ENCODE assay signal across 20 cellular contexts in genomic region chr13:46520188-46520587, GRCh38. TPM values are rescaled to one million over a fixed set of nuclear protein-coding genes. Genes with fewer than 3 reads are reported as not detected.
DNase-seq lines count a peak whose midpoint lies in the region; ATAC-seq and TF ChIP-seq lines count a peak whose summit lies in the region.
"Had no signal": no experiment of that assay in that cellular context is flagged by ENCODE, and none has a peak within 500 bp of the region (broad histone marks: within the 10 kb centered on the region; RNA-seq: fewer than 3 reads in every experiment).

No MANE protein-coding gene starts in this region.

- peaks cover 0 to 55% (median 25%) of the 10 kb centered on the region in 6 donors for H3K4me1 ChIP-seq in spleen
- no peaks in the 10 kb centered on the region for H3K4me1 ChIP-seq in naive thymus-derived CD4-positive, alpha-beta T cell (ENCODE audit: control insufficient read depth in 2 of 2, insufficient read depth in 2 of 2, low read length in 2 of 2)
- H3K4me1 ChIP-seq: Peyer's patch had no signal

- CTCF ChIA-PET in naive thymus-derived CD4-positive, alpha-beta T cell (lab: Charles Lee), result no interaction called here

- no peak for ATAC-seq in HG02642 (IDR thresholded peaks at IDR 0.05; ENCODE audit: poor library complexity, unreplicated experiment)
- ATAC-seq in naive thymus-derived CD4-positive, alpha-beta T cell, result no peak
- ATAC-seq: CD8-positive, alpha-beta T cell; HCT116 had no signal

- POLR2A ChIA-PET in naive thymus-derived CD4-positive, alpha-beta T cell (lab: Charles Lee), result no interaction called here

- H3K27ac ChIP-seq in spleen, result peak overlapping the region in 6 of 8 donors; percentile 36 to 72 (median 58)
- H3K27ac ChIP-seq in naive thymus-derived CD4-positive, alpha-beta T cell (ENCODE audit: low read depth, low read length), result no peak overlapping the region
- H3K27ac ChIP-seq: BLaER1 treated with 17β-estradiol and CSF1 and Interleukin-3, amounts not matched to agents 10 nM and 100 nM; Peyer's patch had no signal

- no peaks in the 10 kb centered on the region for H3K36me3 ChIP-seq in spleen
- no peaks in the 10 kb centered on the region for H3K36me3 ChIP-seq in naive thymus-derived CD4-positive, alpha-beta T cell (ENCODE audit: control insufficient read depth in 2 of 3, insufficient read depth in 3 of 3, low read length in 3 of 3)
- H3K36me3 ChIP-seq: BLaER1 treated with 17β-estradiol and CSF1 and Interleukin-3, amounts not matched to agents 10 nM and 100 nM; Peyer's patch had no signal

- H3K4me1 Mint-ChIP-seq in endothelial cell (ENCODE audit: unreplicated experiment), result peaks cover 44% of the 10 kb centered on the region
- peaks cover 41% of the 10 kb centered on the region for H3K4me1 Mint-ChIP-seq in nephron
- peaks cover 0 to 2% (median 0%) of the 10 kb centered on the region in 7 donors for H3K4me1 Mint-ChIP-seq in naive thymus-derived CD4-positive, alpha-beta T cell

- H3K4me3 Mint-ChIP-seq in endothelial cell (ENCODE audit: unreplicated experiment) (no peak overlapping the region), nephron (no peak overlapping the region)
- H3K4me3 Mint-ChIP-seq in naive thymus-derived CD4-positive, alpha-beta T cell, result no peak overlapping the region
- H3K4me3 Mint-ChIP-seq: CD8-positive, alpha-beta T cell had no signal

- TF ChIP-seq POLR2A in spleen (IDR thresholded peaks at IDR 0.05), result no peak

- intact Hi-C loops in spleen (cut with DNase I; ENCODE audit: low total_unique reads), result no loop called here
- intact Hi-C loops in naive thymus-derived CD4-positive, alpha-beta T cell (cut with micrococcal nuclease), result no loop called here

- no peaks in the 10 kb centered on the region for H3K36me3 Mint-ChIP-seq in endothelial cell (ENCODE audit: low read depth, unreplicated experiment)
- H3K36me3 Mint-ChIP-seq in nephron (ENCODE audit: low read depth), result no peaks in the 10 kb centered on the region
- H3K36me3 Mint-ChIP-seq in naive thymus-derived CD4-positive, alpha-beta T cell, result peaks cover 0 to 4% (median 0%) of the 10 kb centered on the region in 5 donors
- H3K36me3 Mint-ChIP-seq: CD8-positive, alpha-beta T cell had no signal

- 10 to 49% (median 30%) methylated on average over 2 of the region's 2 CpGs for WGBS in spleen, 5 donors

- no peak overlapping the region for H3K4me3 ChIP-seq in spleen
- no peak overlapping the region for H3K4me3 ChIP-seq in naive thymus-derived CD4-positive, alpha-beta T cell (ENCODE audit: low read length)
- H3K4me3 ChIP-seq: BLaER1 treated with 17β-estradiol and CSF1 and Interleukin-3, amounts not matched to agents 10 nM and 100 nM; Peyer's patch had no signal

- no peaks in the 10 kb centered on the region for H3K27me3 ChIP-seq in spleen (replicated peaks in 1 of 7)
- H3K27me3 ChIP-seq in naive thymus-derived CD4-positive, alpha-beta T cell (ENCODE audit: control insufficient read depth in 2 of 2, insufficient read depth in 2 of 2, low read length in 2 of 2), result no peaks in the 10 kb centered on the region
- H3K27me3 ChIP-seq: Peyer's patch had no signal

- H3K9me3 Mint-ChIP-seq in endothelial cell (ENCODE audit: unreplicated experiment), result peaks cover 4% of the 10 kb centered on the region
- peaks cover 4% of the 10 kb centered on the region for H3K9me3 Mint-ChIP-seq in nephron
- H3K9me3 Mint-ChIP-seq in naive thymus-derived CD4-positive, alpha-beta T cell, result peaks cover 0 to 16% (median 5%) of the 10 kb centered on the region in 11 donors

- H3K27ac Mint-ChIP-seq in endothelial cell (ENCODE audit: unreplicated experiment) (peak overlapping the region; percentile 95), nephron (peak overlapping the region in 2 of 3 experiments; percentile 52 to 62)
- H3K27ac Mint-ChIP-seq in naive thymus-derived CD4-positive, alpha-beta T cell, result no peak overlapping the region
- H3K27ac Mint-ChIP-seq: CD8-positive, alpha-beta T cell had no signal

- DNase-seq in UCSD-AML1 (lab: John Stamatoyannopoulos, UW; ENCODE audit: unreplicated experiment) (peak; percentile 37), endothelial cell (ENCODE audit: low spot score) (peak; percentile 19), spleen (no peak)
- no peak for DNase-seq in activated CD8-positive, alpha-beta memory T cell treated with anti-CD3 and anti-CD28 coated beads, Interleukin-2, amount 50 U/mL, for 48 hours
- no peak for DNase-seq in naive thymus-derived CD4-positive, alpha-beta T cell
- DNase-seq: Calu3; CD8-positive, alpha-beta T cell; GOT3; NCI-H1105 treated with DMSO at 0.1 percent for 48 hours; NCI-H1694; NCI-H2081 treated with DMSO at 0.1 percent for 48 hours; NCI-H510A; NCI-H748 treated with DMSO at 0.1 percent for 48 hours; NK-92 treated with Interleukin-12 subunit alpha and Interleukin-12 subunit beta, amount 100 ng/mL, for 24 hours; Peyer's patch; Right ventricle myocardium superior had no signal

- peaks cover 0 to 7% (median 3%) of the 10 kb centered on the region in 8 donors for H3K9me3 ChIP-seq in spleen
- no peaks in the 10 kb centered on the region for H3K9me3 ChIP-seq in naive thymus-derived CD4-positive, alpha-beta T cell (ENCODE audit: control insufficient read depth in 2 of 3, low read length in 3 of 3)
- H3K9me3 ChIP-seq: Peyer's patch had no signal

- H3K27me3 Mint-ChIP-seq in endothelial cell (ENCODE audit: unreplicated experiment), result no peaks in the 10 kb centered on the region
- no peaks in the 10 kb centered on the region for H3K27me3 Mint-ChIP-seq in nephron (ENCODE audit: low read depth)
- peaks cover 9 to 28% (median 11%) of the 10 kb centered on the region in 5 donors for H3K27me3 Mint-ChIP-seq in naive thymus-derived CD4-positive, alpha-beta T cell

- TF ChIP-seq CTCF in endothelial cell (IDR thresholded peaks at IDR 0.05; ENCODE audit: unreplicated experiment) (no peak), nephron (IDR thresholded peaks at IDR 0.05; ENCODE audit: unreplicated experiment in 3 of 3) (no peak), spleen (IDR thresholded peaks at IDR 0.05 in 8 of 11, conservative IDR thresholded peaks at IDR 0.05 in 3 of 11) (no peak)

RNA-seq across cellular contexts. Expression of gene LRCH1, which starts 32.8 kb away (rescaled TPM):
- total RNA-seq in endothelial cell (ENCODE audit: unreplicated experiment), result 45.6 TPM
- 10 to 100 TPM; 31.0 to 41.6 (median 38.6) TPM for total RNA-seq in spleen
- polyA plus RNA-seq in spleen, result 10 to 100 TPM in 1 of 3 donors, 1 to 10 TPM in 2; 7.4 to 10.0 (median 7.4) TPM
- total RNA-seq in naive thymus-derived CD4-positive, alpha-beta T cell, result 10 to 100 TPM; 13.8 to 24.2 (median 15.5) TPM
- polyA plus RNA-seq in naive thymus-derived CD4-positive, alpha-beta T cell, result 1 to 10 TPM; 4.1 to 6.4 TPM

Comparison
In these comparisons a context has a peak if more than half of its experiments do, and no peak if none do; other contexts are left out.
1. DNase-seq: peak in UCSD-AML1 (single experiment) and endothelial cell (single experiment); none in spleen (single experiment), activated CD8-positive, alpha-beta memory T cell treated with anti-CD3 and anti-CD28 coated beads, Interleukin-2, amount 50 U/mL, for 48 hours (single experiment) and naive thymus-derived CD4-positive, alpha-beta T cell (0 of 9).
2. H3K27ac Mint-ChIP-seq: peak in endothelial cell (single experiment) and nephron (2 of 3); none in naive thymus-derived CD4-positive, alpha-beta T cell (0 of 9).